19 cellular contexts compared by ENCODE assay signal in genomic region chr12:65490193-65490592, GRCh38.
DNase-seq lines count a peak whose midpoint lies in the region; ATAC-seq, FAIRE-seq and TF ChIP-seq lines count a peak whose summit lies in the region.
"Had no signal": no experiment of that assay in that cellular context is flagged by ENCODE, and none has a peak within 500 bp of the region (broad histone marks: within the 10 kb centered on the region; RNA-seq: fewer than 3 reads in every experiment).

No MANE protein-coding gene starts in this region.

- no peak for TF ChIP-seq RAD21 in SK-N-SH (IDR thresholded peaks at IDR 0.05; ENCODE audit: low read length)

- POLR2A ChIA-PET in SK-N-SH (lab: Yijun Ruan, JAX): no interaction called here

- TF ChIP-seq POLR2A in H54 (IDR thresholded peaks at IDR 0.05; ENCODE audit: low read depth, low read length): no peak

- FAIRE-seq in H54 (lab: Jason Lieb, UNC): no peak
- FAIRE-seq: D721Med, HepG2 had no signal

- no peak overlapping the region for H3K27ac ChIP-seq in SK-N-SH (ENCODE audit: low read depth in 2 of 2, low read length in 1 of 2)
- H3K27ac ChIP-seq: A549 had no signal

- H4K20me1 ChIP-seq in SK-N-SH (ENCODE audit: insufficient read depth): no peaks in the 10 kb centered on the region

- TF ChIP-seq EP300 in SK-N-SH (IDR thresholded peaks at IDR 0.05; ENCODE audit: borderline replicate concordance in 1 of 2, low read depth in 1 of 2, low read length in 1 of 2): no peak

- H3F3A ChIP-seq in SK-N-SH (replicated peaks; ENCODE audit: insufficient read depth): no peaks in the 10 kb centered on the region

- H3K9ac ChIP-seq in SK-N-SH: no peak overlapping the region

- H3K4me2 ChIP-seq in SK-N-SH: no peak overlapping the region
- H3K4me2 ChIP-seq: A549 had no signal

- ATAC-seq in GM18858 (IDR thresholded peaks at IDR 0.05; ENCODE audit: unreplicated experiment) (no peak), HG02678 (IDR thresholded peaks at IDR 0.05; ENCODE audit: unreplicated experiment) (no peak)
- ATAC-seq: A549, HepG2, natural killer cell, sciatic nerve had no signal

- H2AFZ ChIP-seq in SK-N-SH (ENCODE audit: low read depth): no peak overlapping the region

- no peaks in the 10 kb centered on the region for H3K79me2 ChIP-seq in SK-N-SH (ENCODE audit: insufficient read depth)

- no peaks in the 10 kb centered on the region for H3K27me3 ChIP-seq in SK-N-SH (ENCODE audit: insufficient read depth)

- CTCF ChIA-PET in SK-N-SH (lab: Yijun Ruan, JAX): no interaction called here

- no peak for TF ChIP-seq CTCF in SK-N-SH (IDR thresholded peaks at IDR 0.05)
- TF ChIP-seq CTCF in fibroblast of the aortic adventitia (IDR thresholded peaks at IDR 0.05; ENCODE audit: insufficient read depth, low read length): no peak

- no peaks in the 10 kb centered on the region for H3K9me2 ChIP-seq in SK-N-SH

- peaks cover 0 to 9% of the 10 kb centered on the region in 2 experiments for H3K36me3 ChIP-seq in SK-N-SH (replicated peaks in 1 of 2; ENCODE audit: control insufficient read depth in 1 of 2, insufficient read depth in 2 of 2, low read length in 1 of 2)

- H3K4me3 ChIP-seq in SK-N-SH (ENCODE audit: low read depth in 2 of 2, low read length in 1 of 2): no peak overlapping the region
- H3K4me3 ChIP-seq in fibroblast of the aortic adventitia (ENCODE audit: low read depth, low read length): no peak overlapping the region
- H3K4me3 ChIP-seq: A549 had no signal

- H3K4me1 ChIP-seq in SK-N-SH (ENCODE audit: control insufficient read depth in 1 of 2, insufficient read depth in 2 of 2, low read depth in 1 of 2, low read length in 1 of 2): peaks cover 0 to 6% of the 10 kb centered on the region in 2 experiments; a peak in 2 of 4 replicates

- H3K9me3 ChIP-seq in SK-N-SH: no peaks in the 10 kb centered on the region

- peak; percentile 27 for DNase-seq in AG08395 (ENCODE audit: low spot score)
- peak; percentile 30 for DNase-seq in HS-27A (ENCODE audit: low read depth)
- no peak for DNase-seq in SK-N-SH
- peak; percentile 33 for DNase-seq in fibroblast of the aortic adventitia (ENCODE audit: low read depth)
- no peak for DNase-seq in H54 (ENCODE audit: insufficient read length, low spot score)
- no peak for DNase-seq in NCI-H1930 (lab: John Stamatoyannopoulos, UW)
- DNase-seq: activated CD4-positive, alpha-beta T cell treated with anti-CD3 and anti-CD28 coated beads, Interleukin-2, amount 50 U/mL, for 1 hour; activated naive CD8-positive, alpha-beta T cell treated with anti-CD3 and anti-CD28 coated beads, Interleukin-2, amount 10 ng/mL, durations not matched to agents 7 days and 5 days; C1 segment of cervical spinal cord; natural killer cell; NCI-H2107; NCI-H510A; NK-92 treated with Interleukin-12 subunit alpha and Interleukin-12 subunit beta, amount 100 ng/mL, for 24 hours had no signal

TF ChIP-seq in SK-N-SH, 30 proteins besides CTCF, POLR2A, EP300 and RAD21:
- no peak for TF ChIP-seq RFX5 (IDR thresholded peaks at IDR 0.05; ENCODE audit: low read length)
- 0 out of 2 replicates have a peak, but pooled peaks have one; percentile 2 for TF ChIP-seq JUND (IDR thresholded peaks at IDR 0.05)
TF ChIP-seq in SK-N-SH: peak in this region for 1.

Comparison
In these comparisons a context has a peak if more than half of its experiments do, and no peak if none do; other contexts are left out.
1. DNase-seq: peak in AG08395 (single experiment), HS-27A (single experiment) and fibroblast of the aortic adventitia (single experiment); none in SK-N-SH (single experiment), H54 (single experiment) and NCI-H1930 (0 of 2).